1 cellular context compared by ENCODE assay signal in genomic region chr1:85484264-85484663, GRCh38.
TF ChIP-seq lines count a peak whose summit lies in the region.

No MANE protein-coding gene starts in this region.

TF ChIP-seq in HepG2, 621 proteins besides CTCF, POLR2A, EP300 and RAD21 (continued from another document):
- TF ChIP-seq ZUFSP (CRISPR knock-in tag; IDR thresholded peaks at IDR 0.05; ENCODE audit: borderline replicate concordance) (no peak), FIP1L1 (IDR thresholded peaks at IDR 0.05; ENCODE audit: borderline replicate concordance, insufficient read depth, low read depth, low read length) (no peak)
